1 cellular context compared by ENCODE assay signal in genomic region chr15:72797834-72798233, GRCh38.
TF ChIP-seq lines count a peak whose summit lies in the region.

No MANE protein-coding gene starts in this region.

TF ChIP-seq in WTC11, 78 proteins besides CTCF, POLR2A, EP300 and RAD21 (continued from another document):
- no peak for TF ChIP-seq ARID4B (CRISPR knock-in tag; IDR thresholded peaks at IDR 0.05; ENCODE audit: borderline replicate concordance)
- TF ChIP-seq ZNF423 (CRISPR knock-in tag; IDR thresholded peaks at IDR 0.05): no peak
- TF ChIP-seq JAZF1 (CRISPR knock-in tag; IDR thresholded peaks at IDR 0.05): no peak
- no peak for TF ChIP-seq FOXJ3 (CRISPR knock-in tag; IDR thresholded peaks at IDR 0.05; ENCODE audit: borderline replicate concordance)
- no peak for TF ChIP-seq IRF1 (CRISPR knock-in tag; IDR thresholded peaks at IDR 0.05)
